In genomic region chr1:164771568-164772350, GRCh38 we compare ENCODE assay signal across 9 cellular contexts.
DNase-seq lines count a peak whose midpoint lies in the region; ATAC-seq and TF ChIP-seq lines count a peak whose summit lies in the region.
"Had no signal": no experiment of that assay in that cellular context is flagged by ENCODE, and none has a peak within 500 bp of the region (broad histone marks: within the 10 kb centered on the region; RNA-seq: fewer than 3 reads in every experiment).

No MANE protein-coding gene starts in this region.

- H2AFZ ChIP-seq in H9 (ENCODE audit: low read length) = no peak overlapping the region

- TF ChIP-seq EP300 in gastroesophageal sphincter (IDR thresholded peaks at IDR 0.05) = no peak

- ATAC-seq in gastroesophageal sphincter = peak; percentile 49
- ATAC-seq in gastrocnemius medialis = peak in 1 of 2 donors; percentile 32
- no peak for ATAC-seq in CD8-positive, alpha-beta T cell

- no peak overlapping the region for H3K4me3 ChIP-seq in SJSA1
- H3K4me3 ChIP-seq in gastroesophageal sphincter = peak overlapping the region in 1 of 2 donors; percentile 10
- H3K4me3 ChIP-seq in gastrocnemius medialis = no peak overlapping the region
- H3K4me3 ChIP-seq in CD8-positive, alpha-beta T cell (ENCODE audit: low read depth, low read length) = no peak overlapping the region

- no peak overlapping the region for H2BK20ac ChIP-seq in H9 (ENCODE audit: low read depth, low read length, poor library complexity, severe bottlenecking)

- H3K14ac ChIP-seq in H9 (ENCODE audit: insufficient read depth, low read length) = no peak overlapping the region

- no peaks in the 10 kb centered on the region for H3K9me3 ChIP-seq in H9 (ENCODE audit: control insufficient read depth, low read depth, low read length)
- no peaks in the 10 kb centered on the region for H3K9me3 ChIP-seq in SJSA1 (replicated peaks)
- no peaks in the 10 kb centered on the region for H3K9me3 ChIP-seq in gastroesophageal sphincter
- no peaks in the 10 kb centered on the region for H3K9me3 ChIP-seq in gastrocnemius medialis
- no peaks in the 10 kb centered on the region for H3K9me3 ChIP-seq in CD8-positive, alpha-beta T cell (ENCODE audit: low read length)

- H3K4me1 ChIP-seq in H9 (ENCODE audit: insufficient read depth, low read length) (no peaks in the 10 kb centered on the region; the same call in 1 of the 2 replicates), SJSA1 (replicated peaks) (peaks cover 61% of the 10 kb centered on the region), gastroesophageal sphincter (peaks cover 36 to 99% (median 39%) of the 10 kb centered on the region in 3 donors), gastrocnemius medialis (peaks cover 55 to 58% of the 10 kb centered on the region in 2 donors)
- H3K4me1 ChIP-seq in CD8-positive, alpha-beta T cell (ENCODE audit: insufficient read depth, low read length) = no peaks in the 10 kb centered on the region

- DNase-seq in H9 (no peak), SJSA1 (ENCODE audit: low read depth in 1 of 2, low spot score in 2 of 2) (peak; percentile 87 to 89), gastrocnemius medialis (peak in 1 of 2 donors; percentile 37), GF-D8 (lab: John Stamatoyannopoulos, UW) (no peak), NAMALWA (ENCODE audit: low spot score) (no peak)
- no peak for DNase-seq in CD8-positive, alpha-beta T cell
- DNase-seq in activated CD4-positive, alpha-beta memory T cell treated with anti-CD3 and anti-CD28 coated beads, Interleukin-2, amount 10 ng/mL, durations not matched to agents 7 days and 5 days = no peak

- H3K79me1 ChIP-seq in H9 (ENCODE audit: insufficient read depth, low read depth, low read length, poor library complexity, severe bottlenecking) = peaks cover 6% of the 10 kb centered on the region

- no peak overlapping the region for H2AK5ac ChIP-seq in H9 (ENCODE audit: insufficient read length, low read length)

- peak overlapping the region; percentile 62 to 78 (median 76); a peak in 6 of 7 replicates for H3K27ac Mint-ChIP-seq in H9
- no peak overlapping the region for H3K27ac Mint-ChIP-seq in CD8-positive, alpha-beta T cell
- H3K27ac Mint-ChIP-seq in activated CD4-positive, alpha-beta memory T cell treated with anti-CD3 and anti-CD28 coated beads, Interleukin-2, amount 10 ng/mL, durations not matched to agents 7 days and 5 days = no peak overlapping the region

- CTCF ChIA-PET in CD8-positive, alpha-beta T cell (lab: Charles Lee) = no interaction called here
- CTCF ChIA-PET in activated CD4-positive, alpha-beta memory T cell treated with anti-CD3 and anti-CD28 coated beads, Interleukin-2, amount 10 ng/mL, durations not matched to agents 7 days and 5 days (lab: Charles Lee) = no interaction called here

- TF ChIP-seq POLR2A in gastroesophageal sphincter (IDR thresholded peaks at IDR 0.05) (no peak), gastrocnemius medialis (IDR thresholded peaks at IDR 0.05) (no peak)

- TF ChIP-seq CTCF in H9 (conservative IDR thresholded peaks at IDR 0.05) (no peak), gastroesophageal sphincter (IDR thresholded peaks at IDR 0.05) (no peak), gastrocnemius medialis (IDR thresholded peaks at IDR 0.05 in 4 of 5, conservative IDR thresholded peaks at IDR 0.05 in 1 of 5) (no peak)
- TF ChIP-seq CTCF in CD8-positive, alpha-beta T cell (IDR thresholded peaks at IDR 0.05) = no peak

- H3K27ac ChIP-seq in H9 (ENCODE audit: insufficient read length, low read depth, low read length) (peak overlapping the region; percentile 19), SJSA1 (peak overlapping the region; percentile 75), gastroesophageal sphincter (peak overlapping the region; percentile 62 to 86 (median 78)), gastrocnemius medialis (peak overlapping the region; percentile 75 to 94 (median 86))
- no peak overlapping the region for H3K27ac ChIP-seq in CD8-positive, alpha-beta T cell (ENCODE audit: low read depth, low read length)

- H3K4ac ChIP-seq in H9 (ENCODE audit: low read depth, low read length) = no peak overlapping the region

- H2BK5ac ChIP-seq in H9 (ENCODE audit: insufficient read length, low read length) = no peak overlapping the region

- POLR2A ChIA-PET in CD8-positive, alpha-beta T cell (lab: Charles Lee) = no interaction called here
- POLR2A ChIA-PET in activated CD4-positive, alpha-beta memory T cell treated with anti-CD3 and anti-CD28 coated beads, Interleukin-2, amount 10 ng/mL, durations not matched to agents 7 days and 5 days (lab: Charles Lee) = no interaction called here

- H3K23ac ChIP-seq in H9 (ENCODE audit: insufficient read length, low read depth, low read length) = no peak overlapping the region

- H3K18ac ChIP-seq in H9 (ENCODE audit: insufficient read length, low read depth, low read length) = no peak overlapping the region

- H2BK12ac ChIP-seq in H9 (ENCODE audit: insufficient read length, low read depth, low read length) = no peak overlapping the region

- no peaks in the 10 kb centered on the region for H3K23me2 ChIP-seq in H9 (ENCODE audit: insufficient read length, low read depth, low read length, poor library complexity, severe bottlenecking)

- no peak overlapping the region for H4K5ac ChIP-seq in H9 (ENCODE audit: insufficient read length, low read depth, low read length)

- no peaks in the 10 kb centered on the region for H3K9me3 Mint-ChIP-seq in H9
- no peaks in the 10 kb centered on the region for H3K9me3 Mint-ChIP-seq in CD8-positive, alpha-beta T cell
- H3K9me3 Mint-ChIP-seq in activated CD4-positive, alpha-beta memory T cell treated with anti-CD3 and anti-CD28 coated beads, Interleukin-2, amount 10 ng/mL, durations not matched to agents 7 days and 5 days = no peaks in the 10 kb centered on the region
- H3K9me3 Mint-ChIP-seq: neural crest cell had no signal

- no peak overlapping the region for H3K9ac ChIP-seq in H9 (ENCODE audit: extremely low read depth, insufficient read length, low read length)

- H3K27me3 Mint-ChIP-seq in H9 (ENCODE audit: low read depth) = no peaks in the 10 kb centered on the region
- H3K27me3 Mint-ChIP-seq in CD8-positive, alpha-beta T cell (ENCODE audit: low read depth) = no peaks in the 10 kb centered on the region
- peaks cover 2% of the 10 kb centered on the region for H3K27me3 Mint-ChIP-seq in activated CD4-positive, alpha-beta memory T cell treated with anti-CD3 and anti-CD28 coated beads, Interleukin-2, amount 10 ng/mL, durations not matched to agents 7 days and 5 days

- no CpG with 5 or more reads among the region's 8 CpGs for WGBS in H9 (ENCODE audit: extremely low coverage, insufficient read length, low lambda C conversion rate)
- WGBS in gastroesophageal sphincter (ENCODE audit: low coverage in 1 of 2), 2 donors = 9 to 16% methylated on average over 7 to 8 of the region's 8 CpGs

- H3K36me3 ChIP-seq in SJSA1 (no peaks in the 10 kb centered on the region), gastroesophageal sphincter (no peaks in the 10 kb centered on the region), gastrocnemius medialis (no peaks in the 10 kb centered on the region)
- H3K36me3 ChIP-seq in CD8-positive, alpha-beta T cell (ENCODE audit: insufficient read depth, low read length) = no peaks in the 10 kb centered on the region

- H3K36me3 Mint-ChIP-seq in H9 (ENCODE audit: insufficient read depth in 1 of 3, low read depth in 3 of 3) = peaks cover 0 to 3% (median 0%) of the 10 kb centered on the region in 3 experiments; a peak in 3 of 7 replicates
- no peaks in the 10 kb centered on the region for H3K36me3 Mint-ChIP-seq in CD8-positive, alpha-beta T cell
- H3K36me3 Mint-ChIP-seq in activated CD4-positive, alpha-beta memory T cell treated with anti-CD3 and anti-CD28 coated beads, Interleukin-2, amount 10 ng/mL, durations not matched to agents 7 days and 5 days (ENCODE audit: low read depth) = no peaks in the 10 kb centered on the region

- in situ Hi-C loops in gastrocnemius medialis (cut with MboI; ENCODE audit: low sequenced_read_pairs in 4 of 4) = no loop called here

- H3K4me2 ChIP-seq in H9 (ENCODE audit: insufficient read depth, insufficient read length, low read length) = no peak overlapping the region

- no peak overlapping the region for H4K8ac ChIP-seq in H9 (replicated peaks; ENCODE audit: insufficient read length, low read depth, low read length)

- no peaks in the 10 kb centered on the region for H4K20me1 ChIP-seq in H9 (ENCODE audit: control insufficient read depth, insufficient read depth, insufficient read length)

- H3K4me3 Mint-ChIP-seq in H9 = no peak overlapping the region
- H3K4me3 Mint-ChIP-seq in CD8-positive, alpha-beta T cell = no peak overlapping the region
- H3K4me3 Mint-ChIP-seq in activated CD4-positive, alpha-beta memory T cell treated with anti-CD3 and anti-CD28 coated beads, Interleukin-2, amount 10 ng/mL, durations not matched to agents 7 days and 5 days = no peak overlapping the region
- H3K4me3 Mint-ChIP-seq: neural crest cell had no signal

- no peak overlapping the region for H3T11ph ChIP-seq in H9 (ENCODE audit: low read length)

- H3K4me1 Mint-ChIP-seq in H9 = peaks cover 53 to 62% of the 10 kb centered on the region in 2 experiments
- no peaks in the 10 kb centered on the region for H3K4me1 Mint-ChIP-seq in CD8-positive, alpha-beta T cell (ENCODE audit: low read depth)
- H3K4me1 Mint-ChIP-seq in activated CD4-positive, alpha-beta memory T cell treated with anti-CD3 and anti-CD28 coated beads, Interleukin-2, amount 10 ng/mL, durations not matched to agents 7 days and 5 days = no peaks in the 10 kb centered on the region

- intact Hi-C loops in gastrocnemius medialis (cut with DNase I; ENCODE audit: low total_unique reads) = no loop called here
- intact Hi-C loops in CD8-positive, alpha-beta T cell (cut with DNase I, micrococcal nuclease) = no loop called here

- no peak overlapping the region for H3K56ac ChIP-seq in H9 (ENCODE audit: insufficient read length, low read depth, low read length)

- H2BK120ac ChIP-seq in H9 (ENCODE audit: low read depth, low read length, poor library complexity, severe bottlenecking) = peak overlapping the region; percentile 16

- H4K91ac ChIP-seq in H9 (ENCODE audit: insufficient read length, low read depth, low read length) = no peak overlapping the region

- no peaks in the 10 kb centered on the region for H3K27me3 ChIP-seq in H9 (ENCODE audit: insufficient read depth, low read length)
- H3K27me3 ChIP-seq in SJSA1 (replicated peaks) = no peaks in the 10 kb centered on the region
- H3K27me3 ChIP-seq in gastroesophageal sphincter = no peaks in the 10 kb centered on the region
- H3K27me3 ChIP-seq in gastrocnemius medialis = no peaks in the 10 kb centered on the region
- H3K27me3 ChIP-seq in CD8-positive, alpha-beta T cell (ENCODE audit: insufficient read depth, low read length) = no peaks in the 10 kb centered on the region

- no peak overlapping the region for H2BK15ac ChIP-seq in H9 (ENCODE audit: low read depth, low read length)

- no peaks in the 10 kb centered on the region; the same call in 1 of the 2 replicates for H3K79me2 ChIP-seq in H9 (ENCODE audit: insufficient read depth, low read length)

Comparison
In these comparisons a context has a peak if more than half of its experiments do, and no peak if none do; other contexts are left out.
1. DNase-seq: peak in SJSA1 (2 of 2); none in H9 (single experiment), CD8-positive, alpha-beta T cell (0 of 7), activated CD4-positive, alpha-beta memory T cell treated with anti-CD3 and anti-CD28 coated beads, Interleukin-2, amount 10 ng/mL, durations not matched to agents 7 days and 5 days (single experiment), GF-D8 (single experiment) and NAMALWA (single experiment).
2. H3K27ac Mint-ChIP-seq: peak in H9 (3 of 3); none in CD8-positive, alpha-beta T cell (single experiment) and activated CD4-positive, alpha-beta memory T cell treated with anti-CD3 and anti-CD28 coated beads, Interleukin-2, amount 10 ng/mL, durations not matched to agents 7 days and 5 days (single experiment).